Comparison of ENCODE assay signal across 37 cellular contexts in genomic region chr6:1865585-1865984, GRCh38.
DNase-seq lines count a peak whose midpoint lies in the region; ATAC-seq and TF ChIP-seq lines count a peak whose summit lies in the region.
"Had no signal": no experiment of that assay in that cellular context is flagged by ENCODE, and none has a peak within 500 bp of the region (broad histone marks: within the 10 kb centered on the region; RNA-seq: fewer than 3 reads in every experiment).

No MANE protein-coding gene starts in this region.

- no peaks in the 10 kb centered on the region for H3K9me3 ChIP-seq in right cardiac atrium (ENCODE audit: control insufficient read depth, low read length)
- H3K9me3 ChIP-seq: A549, ascending aorta, esophagus muscularis mucosa, left ventricle myocardium inferior, pancreas, testis, uterus had no signal

- DNase-seq in right cardiac atrium = no peak
- no peak for DNase-seq in cardiac septum (ENCODE audit: low spot score)
- peak; percentile 68 for DNase-seq in foreskin melanocyte
- DNase-seq in middle frontal gyrus (ENCODE audit: extremely low spot score, low spot score) = peak; percentile 20
- DNase-seq in stimulated activated CD4-positive, alpha-beta T cell treated with anti-CD3 and anti-CD28 coated beads, Interleukin-4, amount 100 ng/mL, for 24 hours = no peak
- DNase-seq: activated CD4-positive, alpha-beta T cell treated with anti-CD3 and anti-CD28 coated beads, Interleukin-2, amount 10 ng/mL, durations not matched to agents 24 days and 14 days; activated effector memory CD4-positive, alpha-beta T cell treated with anti-CD3 and anti-CD28 coated beads, Interleukin-2, amount 50 U/mL, for 16 hours; activated naive CD8-positive, alpha-beta T cell treated with anti-CD3 and anti-CD28 coated beads, Interleukin-2, amount 10 ng/mL, durations not matched to agents 7 days and 5 days; activated T-cell treated with anti-CD3 and anti-CD28 coated beads, Interleukin-2, amount 50 U/mL, for 1 hour; AML-193; CD8-positive, alpha-beta T cell; DMS153; endodermal cell; foreskin keratinocyte; HCEC 1CT; Kasumi-1; left ventricle myocardium inferior; naive thymus-derived CD8-positive, alpha-beta T cell; NCI-H1436; NCI-H2107; NCI-H446 treated with DMSO at 0.1 percent for 48 hours; pancreas; SHP77; stimulated activated CD4-positive, alpha-beta T cell treated with anti-CD3 and anti-CD28 coated beads, Interleukin-15, amount 100 ng/mL, for 24 hours; stimulated activated naive CD4-positive, alpha-beta T cell; SW 1271; T1000; testis; uterus; WERI-Rb-1 had no signal

- H3K4me1 ChIP-seq in right cardiac atrium (ENCODE audit: control insufficient read depth, insufficient read depth, low read length) = no peaks in the 10 kb centered on the region
- H3K4me1 ChIP-seq: A549, esophagus muscularis mucosa, left ventricle myocardium inferior, testis, uterus had no signal

- intact Hi-C loops in right cardiac atrium (cut with DNase I) = no loop called here
- intact Hi-C loops in cardiac septum (cut with DNase I) = no loop called here

- WGBS in right cardiac atrium = 68% methylated on average over 7 of the region's 7 CpGs

- H3K27ac ChIP-seq in right cardiac atrium (ENCODE audit: low read length) = no peak overlapping the region
- H3K27ac ChIP-seq: A549, esophagus muscularis mucosa, foreskin keratinocyte, hepatocyte, left ventricle myocardium inferior, pancreas, testis, uterus, WERI-Rb-1 had no signal

- ATAC-seq in right cardiac atrium (peak; percentile 31 to 40), HG03432 (IDR thresholded peaks at IDR 0.05; ENCODE audit: unreplicated experiment) (no peak), GM18505 (IDR thresholded peaks at IDR 0.05; ENCODE audit: unreplicated experiment) (no peak), HG03108 (IDR thresholded peaks at IDR 0.05; ENCODE audit: unreplicated experiment) (no peak)
- ATAC-seq: A549; CD8-positive, alpha-beta T cell; foreskin keratinocyte; naive thymus-derived CD8-positive, alpha-beta T cell had no signal

- H3K27me3 ChIP-seq in right cardiac atrium (ENCODE audit: control insufficient read depth, insufficient read depth) = no peaks in the 10 kb centered on the region
- H3K27me3 ChIP-seq: ascending aorta, esophagus muscularis mucosa, foreskin keratinocyte, hepatocyte, pancreas, testis, uterus had no signal

- no peak overlapping the region for H3K4me3 ChIP-seq in right cardiac atrium (ENCODE audit: low read length)
- H3K4me3 ChIP-seq: A549, ascending aorta, esophagus muscularis mucosa, hepatocyte, left ventricle myocardium inferior, pancreas, testis, uterus had no signal

- TF ChIP-seq POLR2A in GM18505 (IDR thresholded peaks at IDR 0.05; ENCODE audit: borderline replicate concordance, extremely low read depth, insufficient read depth, insufficient read length) = no peak

Comparison
In these comparisons a context has a peak if more than half of its experiments do, and no peak if none do; other contexts are left out.
1. ATAC-seq: peak in right cardiac atrium (2 of 2); none in HG03432 (single experiment), GM18505 (single experiment) and HG03108 (single experiment).
2. DNase-seq: peak in foreskin melanocyte (single experiment) and middle frontal gyrus (single experiment); none in right cardiac atrium (0 of 3), cardiac septum (single experiment) and stimulated activated CD4-positive, alpha-beta T cell treated with anti-CD3 and anti-CD28 coated beads, Interleukin-4, amount 100 ng/mL, for 24 hours (single experiment).